15 cellular contexts compared by ENCODE assay signal in genomic region chr3:76551739-76552138, GRCh38.
DNase-seq lines count a peak whose midpoint lies in the region; ATAC-seq and TF ChIP-seq lines count a peak whose summit lies in the region.
"Had no signal": no experiment of that assay in that cellular context is flagged by ENCODE, and none has a peak within 500 bp of the region (broad histone marks: within the 10 kb centered on the region; RNA-seq: fewer than 3 reads in every experiment).

No MANE protein-coding gene starts in this region.

- intact Hi-C loops in posterior cingulate gyrus (cut with DNase I) (no loop called here), esophagus squamous epithelium (cut with DNase I) (no loop called here)

- ATAC-seq in GM19397 (IDR thresholded peaks at IDR 0.05; ENCODE audit: unreplicated experiment): no peak
- ATAC-seq in SK-N-SH treated with all-trans-retinoic acid at 6 μM for 48 hours: no peak
- ATAC-seq: CD8-positive, alpha-beta T cell; Right ventricle myocardium inferior had no signal

- no peaks in the 10 kb centered on the region for H3K36me3 ChIP-seq in BE2C
- no peaks in the 10 kb centered on the region for H3K36me3 ChIP-seq in esophagus squamous epithelium
- H3K36me3 ChIP-seq: Peyer's patch had no signal

- no peak for TF ChIP-seq CTCF in BE2C (IDR thresholded peaks at IDR 0.05; ENCODE audit: low read depth, low read length)
- TF ChIP-seq CTCF in esophagus squamous epithelium (IDR thresholded peaks at IDR 0.05): no peak

- H3K27ac ChIP-seq in esophagus squamous epithelium: no peak overlapping the region
- H3K27ac ChIP-seq: Peyer's patch had no signal

- H3K4me1 ChIP-seq in BE2C: peaks cover 17% of the 10 kb centered on the region
- H3K4me1 ChIP-seq in esophagus squamous epithelium: no peaks in the 10 kb centered on the region
- H3K4me1 ChIP-seq: Peyer's patch had no signal

- H3K4me3 ChIP-seq in BE2C (ENCODE audit: low read depth, low read length) (no peak overlapping the region), esophagus squamous epithelium (no peak overlapping the region)
- H3K4me3 ChIP-seq: Peyer's patch had no signal

- H3K9me3 ChIP-seq in BE2C: no peaks in the 10 kb centered on the region
- no peaks in the 10 kb centered on the region for H3K9me3 ChIP-seq in esophagus squamous epithelium
- H3K9me3 ChIP-seq: Peyer's patch had no signal

- no peak for TF ChIP-seq POLR2A in esophagus squamous epithelium (IDR thresholded peaks at IDR 0.05)

- 65 to 75% methylated on average over 4 to 5 of the region's 5 CpGs for WGBS in esophagus squamous epithelium, 2 donors

- H3K27me3 ChIP-seq in BE2C (no peaks in the 10 kb centered on the region), esophagus squamous epithelium (no peaks in the 10 kb centered on the region)
- H3K27me3 ChIP-seq: Peyer's patch had no signal

- peak; percentile 32 for DNase-seq in BE2C
- peak; percentile 3 for DNase-seq in COR-L47 (lab: John Stamatoyannopoulos, UW)
- DNase-seq in UCSD-AML1 (lab: John Stamatoyannopoulos, UW; ENCODE audit: unreplicated experiment): peak; percentile 5
- DNase-seq in posterior cingulate gyrus: peak in 8 of 10 donors; percentile 44 to 93 (median 60)
- DNase-seq in esophagus squamous epithelium (lab: John Stamatoyannopoulos, UW): no peak
- DNase-seq: CD8-positive, alpha-beta T cell; GF-D8; HFFc6; NCI-H1930; NCI-H510A; NCI-H774; Peyer's patch had no signal

TF ChIP-seq in SK-N-SH treated with all-trans-retinoic acid at 6 μM for 48 hours, 23 proteins besides CTCF, POLR2A, EP300 and RAD21:
- TF ChIP-seq PPARA (CRISPR knock-in tag; IDR thresholded peaks at IDR 0.05; ENCODE audit: borderline replicate concordance) (no peak), TCF4 (CRISPR knock-in tag; IDR thresholded peaks at IDR 0.05; ENCODE audit: borderline replicate concordance) (no peak), ISL1 (CRISPR knock-in tag; IDR thresholded peaks at IDR 0.05) (no peak), ZNF565 (CRISPR knock-in tag; conservative IDR thresholded peaks at IDR 0.05; ENCODE audit: low read depth) (no peak), ZFP3 (CRISPR knock-in tag; IDR thresholded peaks at IDR 0.05) (no peak), CREB5 (CRISPR knock-in tag; IDR thresholded peaks at IDR 0.05; ENCODE audit: low read depth) (no peak), RARB (CRISPR knock-in tag; IDR thresholded peaks at IDR 0.05) (no peak), ARNTL (CRISPR knock-in tag; IDR thresholded peaks at IDR 0.05; ENCODE audit: borderline replicate concordance, low read depth) (no peak), TSHZ2 (CRISPR knock-in tag; IDR thresholded peaks at IDR 0.05) (no peak), ZNF8 (CRISPR knock-in tag; IDR thresholded peaks at IDR 0.05) (no peak), ESRRG (CRISPR knock-in tag; IDR thresholded peaks at IDR 0.05) (no peak), CSRNP3 (CRISPR knock-in tag; IDR thresholded peaks at IDR 0.05) (no peak), TOX (CRISPR knock-in tag; IDR thresholded peaks at IDR 0.05; ENCODE audit: borderline replicate concordance) (no peak), OSR1 (CRISPR knock-in tag; IDR thresholded peaks at IDR 0.05) (no peak), CSDC2 (CRISPR knock-in tag; IDR thresholded peaks at IDR 0.05) (no peak), POU6F1 (CRISPR knock-in tag; IDR thresholded peaks at IDR 0.05; ENCODE audit: borderline replicate concordance, low read depth) (no peak), ZNF70 (CRISPR knock-in tag; IDR thresholded peaks at IDR 0.05) (no peak), GLIS3 (CRISPR knock-in tag; IDR thresholded peaks at IDR 0.05) (no peak), BACH2 (CRISPR knock-in tag; IDR thresholded peaks at IDR 0.05; ENCODE audit: borderline replicate concordance) (no peak), SNAI2 (CRISPR knock-in tag; IDR thresholded peaks at IDR 0.05) (no peak)
TF ChIP-seq in SK-N-SH treated with all-trans-retinoic acid at 6 μM for 48 hours: peak in this region for 0.
